ENCODE assay signal across 8 cellular contexts in genomic region chr17:48429638-48430586, GRCh38. TPM values are rescaled to one million over a fixed set of nuclear protein-coding genes. Genes with fewer than 3 reads are reported as not detected.
A peak's percentile ranks its signal among the peaks of the same experiment; 100 is the strongest.
DNase-seq lines count a peak whose midpoint lies in the region; ATAC-seq and TF ChIP-seq lines count a peak whose summit lies in the region.

Gene SKAP1 (minus strand): TSS chr17:48430214.

- no peaks in the 10 kb centered on the region for H3K9me2 ChIP-seq in GM23338 (ENCODE audit: insufficient read depth)

- H3K4me3 ChIP-seq in GM23338, result peak within 1 kb of the TSS; percentile 53

- H4K20me1 ChIP-seq in GM23338 (replicated peaks; ENCODE audit: insufficient read depth), result no peaks in the 10 kb centered on the region

- H3K36me3 ChIP-seq in GM23338 (ENCODE audit: insufficient read depth), result no peaks in the 10 kb centered on the region

- H3K36me3 Mint-ChIP-seq in GM23338 (ENCODE audit: low read depth) (no peaks in the 10 kb centered on the region), activated B cell treated with CpG ODN at 0.5 μM for 24 hours (ENCODE audit: low read depth) (peaks cover 4% of the 10 kb centered on the region)
- no peaks in the 10 kb centered on the region for H3K36me3 Mint-ChIP-seq in dendritic cell treated with granulocyte-macrophage colony-stimulating factor and Interleukin-4, amounts not matched to agents 40 ng/mL and 50 ng/mL, for 4 days (ENCODE audit: low read depth)

- H3F3A ChIP-seq in GM23338 (replicated peaks; ENCODE audit: low read depth), result no peaks in the 10 kb centered on the region

- H3K9me3 Mint-ChIP-seq in GM23338, result no peaks in the 10 kb centered on the region; the same call in 1 of the 3 replicates
- H3K9me3 Mint-ChIP-seq in activated B cell treated with CpG ODN at 0.5 μM for 24 hours, result no peaks in the 10 kb centered on the region
- no peaks in the 10 kb centered on the region for H3K9me3 Mint-ChIP-seq in dendritic cell treated with granulocyte-macrophage colony-stimulating factor and Interleukin-4, amounts not matched to agents 40 ng/mL and 50 ng/mL, for 4 days

- H3K4me2 ChIP-seq in GM23338, result peak within 1 kb of the TSS; percentile 77

- peaks cover 22% of the 10 kb centered on the region for H3K4me1 Mint-ChIP-seq in GM23338
- H3K4me1 Mint-ChIP-seq in activated B cell treated with CpG ODN at 0.5 μM for 24 hours, result peaks cover 67% of the 10 kb centered on the region
- H3K4me1 Mint-ChIP-seq in dendritic cell treated with granulocyte-macrophage colony-stimulating factor and Interleukin-4, amounts not matched to agents 40 ng/mL and 50 ng/mL, for 4 days (ENCODE audit: low read depth), result peaks cover 10% of the 10 kb centered on the region

- H2AFZ ChIP-seq in GM23338, result peak within 1 kb of the TSS; percentile 99

- no peak within 1 kb of the TSS for H3K27ac ChIP-seq in GM23338 (ENCODE audit: low read depth)

- DNase-seq in CD1c-positive myeloid dendritic cell (ENCODE audit: extremely low spot score) (peak; percentile 26), GM23338 (ENCODE audit: low spot score) (peak; percentile 71), activated B cell treated with CpG ODN at 0.5 μM for 24 hours (peak; percentile 61), renal cortical epithelial cell (ENCODE audit: low read depth) (no peak), DMS79 (lab: John Stamatoyannopoulos, UW) (no peak), cortex of kidney (lab: John Stamatoyannopoulos, UW) (no peak), hypothalamus (lab: John Stamatoyannopoulos, UW) (no peak)

- H3K79me2 ChIP-seq in GM23338 (replicated peaks; ENCODE audit: insufficient read depth), result no peaks in the 10 kb centered on the region

- H3K4me3 Mint-ChIP-seq in GM23338, result peak within 1 kb of the TSS; percentile 66
- peak within 1 kb of the TSS; percentile 86 for H3K4me3 Mint-ChIP-seq in activated B cell treated with CpG ODN at 0.5 μM for 24 hours
- peak within 1 kb of the TSS; percentile 2 for H3K4me3 Mint-ChIP-seq in dendritic cell treated with granulocyte-macrophage colony-stimulating factor and Interleukin-4, amounts not matched to agents 40 ng/mL and 50 ng/mL, for 4 days

- H3K27me3 Mint-ChIP-seq in GM23338 (ENCODE audit: insufficient read depth, low read depth, poor library complexity) (peaks cover 24% of the 10 kb centered on the region), activated B cell treated with CpG ODN at 0.5 μM for 24 hours (peaks cover 8% of the 10 kb centered on the region)
- H3K27me3 Mint-ChIP-seq in dendritic cell treated with granulocyte-macrophage colony-stimulating factor and Interleukin-4, amounts not matched to agents 40 ng/mL and 50 ng/mL, for 4 days, result peaks cover 75% of the 10 kb centered on the region

- ATAC-seq in GM23338 (peak; percentile 98), activated B cell treated with CpG ODN at 0.5 μM for 24 hours (ENCODE audit: low read depth) (peak; percentile 90)

- no peak for TF ChIP-seq CTCF in GM23338 (conservative IDR thresholded peaks at IDR 0.05; ENCODE audit: low read depth in 2 of 2)
- TF ChIP-seq CTCF in activated B cell treated with CpG ODN at 0.5 μM for 24 hours (IDR thresholded peaks at IDR 0.05), result no peak

- POLR2A ChIA-PET in activated B cell treated with CpG ODN at 0.5 μM for 24 hours (lab: Charles Lee), result interaction anchor here (0.8 to 2.7 kb wide), 3 partner anchors 10 to 16 kb away, joined by 3 to 14 read pairs (median 4); no protein-coding TSS in a partner anchor

- CTCF ChIA-PET in activated B cell treated with CpG ODN at 0.5 μM for 24 hours (lab: Charles Lee), result no interaction called here

- H3K27ac Mint-ChIP-seq in GM23338, result no peak within 1 kb of the TSS
- peak within 1 kb of the TSS; percentile 83 for H3K27ac Mint-ChIP-seq in activated B cell treated with CpG ODN at 0.5 μM for 24 hours
- H3K27ac Mint-ChIP-seq in dendritic cell treated with granulocyte-macrophage colony-stimulating factor and Interleukin-4, amounts not matched to agents 40 ng/mL and 50 ng/mL, for 4 days, result no peak within 1 kb of the TSS

- H3K4me1 ChIP-seq in GM23338 (ENCODE audit: insufficient read depth), result peaks cover 8% of the 10 kb centered on the region; the same call in 1 of the 2 replicates

- intact Hi-C loops in activated B cell treated with CpG ODN at 0.5 μM for 24 hours (cut with micrococcal nuclease), result loop anchor here (1.0 to 2.0 kb wide), 2 partner anchors 10 to 15 kb away; no protein-coding TSS in a partner anchor
- intact Hi-C loops in dendritic cell treated with granulocyte-macrophage colony-stimulating factor and Interleukin-4, amounts not matched to agents 40 ng/mL and 50 ng/mL, for 4 days (cut with micrococcal nuclease), result no loop called here

- peaks cover 50% of the 10 kb centered on the region for H3K27me3 ChIP-seq in GM23338 (ENCODE audit: insufficient read depth)

TF ChIP-seq in GM23338, 12 proteins besides CTCF, POLR2A, EP300 and RAD21:
- TF ChIP-seq ETS1 (IDR thresholded peaks at IDR 0.05) (no peak), JUNB (IDR thresholded peaks at IDR 0.05; ENCODE audit: unreplicated experiment) (no peak)

RNA-seq across cellular contexts. Expression of gene SKAP1, which starts in this region (rescaled TPM):
- not detected in 2 replicates for total RNA-seq in GM23338 (2014; rRNA removed; shearing (Covaris generic))
- polyA plus RNA-seq in GM23338 (2016; fragmentation: Nextera tagmentation; extraction: Ambion mirVana), result 0.27 and 0.59 TPM in 2 replicates
- total RNA-seq in activated B cell treated with CpG ODN at 0.5 μM for 24 hours (24.3 and 25.3 TPM in 2 replicates), renal cortical epithelial cell (11.9 and 15.6 TPM in 2 replicates)

Comparison
In these comparisons a context has a peak if more than half of its experiments do, and no peak if none do; other contexts are left out.
1. RNA of gene SKAP1 (total RNA-seq): 24.3 to 25.3 TPM in activated B cell treated with CpG ODN at 0.5 μM for 24 hours and 11.9 to 15.6 TPM in renal cortical epithelial cell; not detected in GM23338; every median in the first group is over 10 times any median in the second.
2. Peak in DNase-seq, ATAC-seq, H3K4me3 ChIP-seq and H3K4me2 ChIP-seq in GM23338; RNA of the gene not detected or under 1 TPM.
3. DNase-seq: peak in CD1c-positive myeloid dendritic cell (single experiment) and activated B cell treated with CpG ODN at 0.5 μM for 24 hours (single experiment); none in renal cortical epithelial cell (single experiment), DMS79 (single experiment), cortex of kidney (single experiment) and hypothalamus (0 of 51).
4. H3K4me3 Mint-ChIP-seq: peak in every context shown above with its lines; median percentile 86 in activated B cell treated with CpG ODN at 0.5 μM for 24 hours; 66 in GM23338; 2 in dendritic cell treated with granulocyte-macrophage colony-stimulating factor and Interleukin-4, amounts not matched to agents 40 ng/mL and 50 ng/mL, for 4 days.